In the genomic region with DNA sequence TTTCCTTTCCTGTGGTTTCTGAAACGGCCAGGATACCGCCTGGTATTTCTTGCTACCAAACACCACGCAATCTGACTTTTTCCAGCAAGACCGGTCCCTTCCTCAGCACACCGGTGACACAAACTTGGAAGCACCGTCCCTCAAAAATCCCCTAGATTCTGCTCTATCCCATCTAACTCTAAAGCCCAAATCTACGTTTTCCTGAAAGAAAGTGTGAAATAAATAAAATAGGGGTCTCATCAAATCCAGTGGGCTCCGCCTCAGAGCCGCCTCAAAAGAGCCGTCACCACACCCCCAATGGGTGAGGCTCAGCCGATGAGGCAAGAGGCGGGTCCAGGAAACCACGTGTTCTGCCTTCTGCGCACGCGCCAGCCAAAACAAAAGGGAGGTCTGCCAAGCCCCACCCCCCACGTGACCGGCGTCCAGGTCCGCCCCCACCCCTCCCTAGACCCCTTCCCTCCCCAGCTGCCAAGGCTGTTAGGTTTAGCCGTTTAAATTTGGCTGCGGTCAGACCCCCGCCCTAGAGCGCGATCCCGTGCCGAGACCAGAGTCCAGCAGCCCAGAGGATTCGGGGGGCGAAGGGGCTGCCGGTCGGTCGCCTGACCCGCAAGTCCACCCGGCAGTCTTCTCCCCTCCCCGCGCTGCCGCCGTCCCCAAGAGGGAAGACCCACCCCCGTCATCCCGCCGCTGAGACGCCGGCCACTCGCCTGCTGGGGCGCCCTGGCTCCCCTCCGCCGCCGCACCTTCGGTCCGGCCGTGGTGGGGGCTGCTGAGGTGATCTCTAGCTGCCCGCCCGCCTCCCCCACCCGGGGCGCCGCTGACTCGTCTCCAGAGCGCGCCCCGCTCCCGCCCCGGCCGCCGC, we compare ENCODE assay signal across 1 cellular context.
TF ChIP-seq lines count a peak whose summit lies in the region.

No MANE protein-coding gene starts in this region.

TF ChIP-seq in HEK293, 187 proteins besides CTCF, POLR2A, EP300 and RAD21 (continued from another document and continues in another):
- TF ChIP-seq ZNF792 (tag by site-specific recombination; IDR thresholded peaks at IDR 0.05) = no peak
- TF ChIP-seq SCRT2 (tag by site-specific recombination; IDR thresholded peaks at IDR 0.05) = no peak
- TF ChIP-seq, protein P1, sequence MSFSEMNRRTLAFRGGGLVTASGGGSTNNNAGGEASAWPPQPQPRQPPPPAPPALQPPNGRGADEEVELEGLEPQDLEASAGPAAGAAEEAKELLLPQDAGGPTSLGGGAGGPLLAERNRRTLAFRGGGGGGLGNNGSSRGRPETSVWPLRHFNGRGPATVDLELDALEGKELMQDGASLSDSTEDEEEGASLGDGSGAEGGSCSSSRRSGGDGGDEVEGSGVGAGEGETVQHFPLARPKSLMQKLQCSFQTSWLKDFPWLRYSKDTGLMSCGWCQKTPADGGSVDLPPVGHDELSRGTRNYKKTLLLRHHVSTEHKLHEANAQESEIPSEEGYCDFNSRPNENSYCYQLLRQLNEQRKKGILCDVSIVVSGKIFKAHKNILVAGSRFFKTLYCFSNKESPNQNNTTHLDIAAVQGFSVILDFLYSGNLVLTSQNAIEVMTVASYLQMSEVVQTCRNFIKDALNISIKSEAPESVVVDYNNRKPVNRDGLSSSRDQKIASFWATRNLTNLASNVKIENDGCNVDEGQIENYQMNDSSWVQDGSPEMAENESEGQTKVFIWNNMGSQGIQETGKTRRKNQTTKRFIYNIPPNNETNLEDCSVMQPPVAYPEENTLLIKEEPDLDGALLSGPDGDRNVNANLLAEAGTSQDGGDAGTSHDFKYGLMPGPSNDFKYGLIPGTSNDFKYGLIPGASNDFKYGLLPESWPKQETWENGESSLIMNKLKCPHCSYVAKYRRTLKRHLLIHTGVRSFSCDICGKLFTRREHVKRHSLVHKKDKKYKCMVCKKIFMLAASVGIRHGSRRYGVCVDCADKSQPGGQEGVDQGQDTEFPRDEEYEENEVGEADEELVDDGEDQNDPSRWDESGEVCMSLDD (tag by site-specific recombination; IDR thresholded peaks at IDR 0.05) = 0 out of 2 replicates have a peak, but pooled peaks have one; percentile 41
- no peak for TF ChIP-seq ZNF677 (tag by site-specific recombination; IDR thresholded peaks at IDR 0.05)
- TF ChIP-seq, protein P2, sequence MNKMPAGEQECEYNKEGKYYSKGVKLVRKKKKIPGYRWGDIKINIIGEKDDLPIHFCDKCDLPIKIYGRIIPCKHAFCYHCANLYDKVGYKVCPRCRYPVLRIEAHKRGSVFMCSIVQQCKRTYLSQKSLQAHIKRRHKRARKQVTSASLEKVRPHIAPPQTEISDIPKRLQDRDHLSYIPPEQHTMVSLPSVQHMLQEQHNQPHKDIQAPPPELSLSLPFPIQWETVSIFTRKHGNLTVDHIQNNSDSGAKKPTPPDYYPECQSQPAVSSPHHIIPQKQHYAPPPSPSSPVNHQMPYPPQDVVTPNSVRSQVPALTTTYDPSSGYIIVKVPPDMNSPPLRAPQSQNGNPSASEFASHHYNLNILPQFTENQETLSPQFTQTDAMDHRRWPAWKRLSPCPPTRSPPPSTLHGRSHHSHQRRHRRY (tag by site-specific recombination; IDR thresholded peaks at IDR 0.05) = no peak
- TF ChIP-seq ZFP37 (tag by site-specific recombination; IDR thresholded peaks at IDR 0.05) = peak; percentile 49; the same call in 1 of the 2 replicates
- no peak for TF ChIP-seq ZNF174 (tag by site-specific recombination; IDR thresholded peaks at IDR 0.05)
- TF ChIP-seq ZNF223 (tag by site-specific recombination; IDR thresholded peaks at IDR 0.05) = no peak
- TF ChIP-seq BCL11B (tag by site-specific recombination; IDR thresholded peaks at IDR 0.05; ENCODE audit: low read depth) = peak; percentile 83
- TF ChIP-seq, protein P3, sequence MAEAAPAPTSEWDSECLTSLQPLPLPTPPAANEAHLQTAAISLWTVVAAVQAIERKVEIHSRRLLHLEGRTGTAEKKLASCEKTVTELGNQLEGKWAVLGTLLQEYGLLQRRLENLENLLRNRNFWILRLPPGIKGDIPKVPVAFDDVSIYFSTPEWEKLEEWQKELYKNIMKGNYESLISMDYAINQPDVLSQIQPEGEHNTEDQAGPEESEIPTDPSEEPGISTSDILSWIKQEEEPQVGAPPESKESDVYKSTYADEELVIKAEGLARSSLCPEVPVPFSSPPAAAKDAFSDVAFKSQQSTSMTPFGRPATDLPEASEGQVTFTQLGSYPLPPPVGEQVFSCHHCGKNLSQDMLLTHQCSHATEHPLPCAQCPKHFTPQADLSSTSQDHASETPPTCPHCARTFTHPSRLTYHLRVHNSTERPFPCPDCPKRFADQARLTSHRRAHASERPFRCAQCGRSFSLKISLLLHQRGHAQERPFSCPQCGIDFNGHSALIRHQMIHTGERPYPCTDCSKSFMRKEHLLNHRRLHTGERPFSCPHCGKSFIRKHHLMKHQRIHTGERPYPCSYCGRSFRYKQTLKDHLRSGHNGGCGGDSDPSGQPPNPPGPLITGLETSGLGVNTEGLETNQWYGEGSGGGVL (tag by site-specific recombination; IDR thresholded peaks at IDR 0.05) = peak; percentile 65
- no peak for TF ChIP-seq ZNF184 (tag by site-specific recombination; IDR thresholded peaks at IDR 0.05)
- TF ChIP-seq ZBTB20 (tag by site-specific recombination; IDR thresholded peaks at IDR 0.05) = peak; percentile 62; the same call in 1 of the 2 replicates
- peak; percentile 72; the same call in 1 of the 2 replicates for TF ChIP-seq ZNF366 (tag by site-specific recombination; conservative IDR thresholded peaks at IDR 0.05)
- no peak for TF ChIP-seq PRDM1 (tag by site-specific recombination; IDR thresholded peaks at IDR 0.05)
- TF ChIP-seq, protein P4, sequence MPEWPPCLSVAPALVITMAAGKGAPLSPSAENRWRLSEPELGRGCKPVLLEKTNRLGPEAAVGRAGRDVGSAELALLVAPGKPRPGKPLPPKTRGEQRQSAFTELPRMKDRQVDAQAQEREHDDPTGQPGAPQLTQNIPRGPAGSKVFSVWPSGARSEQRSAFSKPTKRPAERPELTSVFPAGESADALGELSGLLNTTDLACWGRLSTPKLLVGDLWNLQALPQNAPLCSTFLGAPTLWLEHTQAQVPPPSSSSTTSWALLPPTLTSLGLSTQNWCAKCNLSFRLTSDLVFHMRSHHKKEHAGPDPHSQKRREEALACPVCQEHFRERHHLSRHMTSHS (tag by site-specific recombination; IDR thresholded peaks at IDR 0.05) = no peak
- TF ChIP-seq GLIS1 (tag by site-specific recombination; IDR thresholded peaks at IDR 0.05) = no peak
- no peak for TF ChIP-seq HOXD13 (CRISPR knock-in tag; IDR thresholded peaks at IDR 0.05; ENCODE audit: borderline replicate concordance)
- no peak for TF ChIP-seq YY1 (tag by site-specific recombination; IDR thresholded peaks at IDR 0.05)
- TF ChIP-seq OVOL3 (tag by site-specific recombination; IDR thresholded peaks at IDR 0.05) = no peak
- peak; percentile 60 for TF ChIP-seq SP3 (tag by site-specific recombination; IDR thresholded peaks at IDR 0.05)
- no peak for TF ChIP-seq ZNF548 (tag by site-specific recombination; IDR thresholded peaks at IDR 0.05)
- peak; percentile 39; the same call in 1 of the 2 replicates for TF ChIP-seq ZNF76 (tag by site-specific recombination; IDR thresholded peaks at IDR 0.05; ENCODE audit: borderline replicate concordance, low read depth)
- no peak for TF ChIP-seq ZNF544 (tag by site-specific recombination; IDR thresholded peaks at IDR 0.05)
- no peak for TF ChIP-seq ZNF610 (tag by site-specific recombination; IDR thresholded peaks at IDR 0.05; ENCODE audit: borderline replicate concordance)
- no peak for TF ChIP-seq ZNF214 (tag by site-specific recombination; IDR thresholded peaks at IDR 0.05; ENCODE audit: borderline replicate concordance)
- peak; percentile 71; the same call in 1 of the 2 replicates for TF ChIP-seq ZNF530 (tag by site-specific recombination; IDR thresholded peaks at IDR 0.05; ENCODE audit: low read depth)
- TF ChIP-seq ZNF621 (tag by site-specific recombination; IDR thresholded peaks at IDR 0.05) = no peak
- no peak for TF ChIP-seq ZNF19 (tag by site-specific recombination; IDR thresholded peaks at IDR 0.05; ENCODE audit: low read depth)
- no peak for TF ChIP-seq ZFHX2 (tag by site-specific recombination; conservative IDR thresholded peaks at IDR 0.05)
- peak; percentile 86 for TF ChIP-seq GLIS2 (tag by site-specific recombination; IDR thresholded peaks at IDR 0.05)
- no peak for TF ChIP-seq ZBTB8A (tag by site-specific recombination; IDR thresholded peaks at IDR 0.05)
- TF ChIP-seq, protein P5, sequence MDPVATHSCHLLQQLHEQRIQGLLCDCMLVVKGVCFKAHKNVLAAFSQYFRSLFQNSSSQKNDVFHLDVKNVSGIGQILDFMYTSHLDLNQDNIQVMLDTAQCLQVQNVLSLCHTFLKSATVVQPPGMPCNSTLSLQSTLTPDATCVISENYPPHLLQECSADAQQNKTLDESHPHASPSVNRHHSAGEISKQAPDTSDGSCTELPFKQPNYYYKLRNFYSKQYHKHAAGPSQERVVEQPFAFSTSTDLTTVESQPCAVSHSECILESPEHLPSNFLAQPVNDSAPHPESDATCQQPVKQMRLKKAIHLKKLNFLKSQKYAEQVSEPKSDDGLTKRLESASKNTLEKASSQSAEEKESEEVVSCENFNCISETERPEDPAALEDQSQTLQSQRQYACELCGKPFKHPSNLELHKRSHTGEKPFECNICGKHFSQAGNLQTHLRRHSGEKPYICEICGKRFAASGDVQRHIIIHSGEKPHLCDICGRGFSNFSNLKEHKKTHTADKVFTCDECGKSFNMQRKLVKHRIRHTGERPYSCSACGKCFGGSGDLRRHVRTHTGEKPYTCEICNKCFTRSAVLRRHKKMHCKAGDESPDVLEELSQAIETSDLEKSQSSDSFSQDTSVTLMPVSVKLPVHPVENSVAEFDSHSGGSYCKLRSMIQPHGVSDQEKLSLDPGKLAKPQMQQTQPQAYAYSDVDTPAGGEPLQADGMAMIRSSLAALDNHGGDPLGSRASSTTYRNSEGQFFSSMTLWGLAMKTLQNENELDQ (tag by site-specific recombination; IDR thresholded peaks at IDR 0.05; ENCODE audit: low read depth) = no peak
- TF ChIP-seq, protein P6, sequence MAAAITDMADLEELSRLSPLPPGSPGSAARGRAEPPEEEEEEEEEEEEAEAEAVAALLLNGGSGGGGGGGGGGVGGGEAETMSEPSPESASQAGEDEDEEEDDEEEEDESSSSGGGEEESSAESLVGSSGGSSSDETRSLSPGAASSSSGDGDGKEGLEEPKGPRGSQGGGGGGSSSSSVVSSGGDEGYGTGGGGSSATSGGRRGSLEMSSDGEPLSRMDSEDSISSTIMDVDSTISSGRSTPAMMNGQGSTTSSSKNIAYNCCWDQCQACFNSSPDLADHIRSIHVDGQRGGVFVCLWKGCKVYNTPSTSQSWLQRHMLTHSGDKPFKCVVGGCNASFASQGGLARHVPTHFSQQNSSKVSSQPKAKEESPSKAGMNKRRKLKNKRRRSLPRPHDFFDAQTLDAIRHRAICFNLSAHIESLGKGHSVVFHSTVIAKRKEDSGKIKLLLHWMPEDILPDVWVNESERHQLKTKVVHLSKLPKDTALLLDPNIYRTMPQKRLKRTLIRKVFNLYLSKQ (tag by site-specific recombination; IDR thresholded peaks at IDR 0.05; ENCODE audit: borderline replicate concordance) = no peak
- no peak for TF ChIP-seq ZNF623 (tag by site-specific recombination; IDR thresholded peaks at IDR 0.05)
- peak; percentile 26; the same call in 1 of the 2 replicates for TF ChIP-seq ZNF660 (tag by site-specific recombination; IDR thresholded peaks at IDR 0.05)
- no peak for TF ChIP-seq ZNF48 (tag by site-specific recombination; IDR thresholded peaks at IDR 0.05)
- no peak for TF ChIP-seq ZNF138 (tag by site-specific recombination; IDR thresholded peaks at IDR 0.05; ENCODE audit: borderline replicate concordance)
- no peak for TF ChIP-seq ZNF658 (tag by site-specific recombination; IDR thresholded peaks at IDR 0.05)
- no peak for TF ChIP-seq MEIS1 (CRISPR knock-in tag; IDR thresholded peaks at IDR 0.05; ENCODE audit: borderline replicate concordance)
- peak; percentile 75 for TF ChIP-seq IKZF3 (tag by site-specific recombination; IDR thresholded peaks at IDR 0.05)
- no peak for TF ChIP-seq SALL2 (tag by site-specific recombination; IDR thresholded peaks at IDR 0.05; ENCODE audit: borderline replicate concordance)
- TF ChIP-seq, protein P7, sequence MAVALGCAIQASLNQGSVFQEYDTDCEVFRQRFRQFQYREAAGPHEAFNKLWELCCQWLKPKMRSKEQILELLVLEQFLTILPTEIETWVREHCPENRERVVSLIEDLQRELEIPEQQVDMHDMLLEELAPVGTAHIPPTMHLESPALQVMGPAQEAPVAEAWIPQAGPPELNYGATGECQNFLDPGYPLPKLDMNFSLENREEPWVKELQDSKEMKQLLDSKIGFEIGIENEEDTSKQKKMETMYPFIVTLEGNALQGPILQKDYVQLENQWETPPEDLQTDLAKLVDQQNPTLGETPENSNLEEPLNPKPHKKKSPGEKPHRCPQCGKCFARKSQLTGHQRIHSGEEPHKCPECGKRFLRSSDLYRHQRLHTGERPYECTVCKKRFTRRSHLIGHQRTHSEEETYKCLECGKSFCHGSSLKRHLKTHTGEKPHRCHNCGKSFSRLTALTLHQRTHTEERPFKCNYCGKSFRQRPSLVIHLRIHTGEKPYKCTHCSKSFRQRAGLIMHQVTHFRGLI (tag by site-specific recombination; IDR thresholded peaks at IDR 0.05) = no peak
- TF ChIP-seq KLF16 (tag by site-specific recombination; IDR thresholded peaks at IDR 0.05) = no peak
- TF ChIP-seq, protein P8, sequence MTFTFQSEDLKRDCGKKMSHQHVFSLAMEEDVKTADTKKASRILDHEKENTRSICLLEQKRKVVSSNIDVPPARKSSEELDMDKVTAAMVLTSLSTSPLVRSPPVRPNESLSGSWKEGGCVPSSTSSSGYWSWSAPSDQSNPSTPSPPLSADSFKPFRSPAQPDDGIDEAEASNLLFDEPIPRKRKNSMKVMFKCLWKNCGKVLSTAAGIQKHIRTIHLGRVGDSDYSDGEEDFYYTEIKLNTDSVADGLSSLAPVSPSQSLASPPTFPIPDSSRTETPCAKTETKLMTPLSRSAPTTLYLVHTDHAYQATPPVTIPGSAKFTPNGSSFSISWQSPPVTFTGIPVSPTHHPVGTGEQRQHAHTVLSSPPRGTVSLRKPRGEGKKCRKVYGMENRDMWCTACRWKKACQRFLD (tag by site-specific recombination; IDR thresholded peaks at IDR 0.05) = no peak
- TF ChIP-seq ZNF324 (tag by site-specific recombination; IDR thresholded peaks at IDR 0.05) = no peak
- no peak; the same call in 1 of the 2 replicates for TF ChIP-seq KLF1 (tag by site-specific recombination; IDR thresholded peaks at IDR 0.05)
- no peak for TF ChIP-seq ZNF701 (tag by site-specific recombination; IDR thresholded peaks at IDR 0.05)
- no peak for TF ChIP-seq ZNF654 (tag by site-specific recombination; IDR thresholded peaks at IDR 0.05; ENCODE audit: low read depth)
- no peak for TF ChIP-seq SCRT1 (tag by site-specific recombination; IDR thresholded peaks at IDR 0.05; ENCODE audit: borderline replicate concordance)
- TF ChIP-seq ZNF335 (tag by site-specific recombination; conservative IDR thresholded peaks at IDR 0.05) = peak; percentile 92
- TF ChIP-seq ZNF146 (tag by site-specific recombination; IDR thresholded peaks at IDR 0.05) = no peak
- peak; percentile 34; the same call in 1 of the 2 replicates for TF ChIP-seq TCF7L2 (IDR thresholded peaks at IDR 0.05; ENCODE audit: borderline replicate concordance, low read depth, low read length)
- TF ChIP-seq KLF8 (tag by site-specific recombination; IDR thresholded peaks at IDR 0.05) = peak; percentile 74
